8 cellular contexts compared by ENCODE assay signal in genomic region chr3:107525954-107526305, GRCh38. TPM values are rescaled to one million over a fixed set of nuclear protein-coding genes. Genes with fewer than 3 reads are reported as not detected.
DNase-seq lines count a peak whose midpoint lies in the region; ATAC-seq and TF ChIP-seq lines count a peak whose summit lies in the region.

No MANE protein-coding gene starts in this region.

- H3K36me3 Mint-ChIP-seq in HFFc6 (ENCODE audit: low read depth), result 0 out of 2 replicates have a peak, but pooled peaks cover 8% of the 10 kb centered on the region
- H3K36me3 Mint-ChIP-seq in activated CD8-positive, alpha-beta T cell treated with anti-CD3 and anti-CD28 coated beads, Interleukin-2, amount 10 ng/mL, durations not matched to agents 7 days and 5 days (ENCODE audit: low read depth), result peaks cover 18% of the 10 kb centered on the region
- H3K36me3 Mint-ChIP-seq in stimulated activated effector memory CD8-positive, alpha-beta T cell treated with anti-CD3 and anti-CD28 coated beads, Interleukin-12 subunit alpha, Interleukin-12 subunit beta, amount 100 ng/mL, for 72 hours, result peaks cover 27% of the 10 kb centered on the region

- H3K4me3 Mint-ChIP-seq in HFFc6, result peak overlapping the region; percentile 98
- H3K4me3 Mint-ChIP-seq in activated CD8-positive, alpha-beta T cell treated with anti-CD3 and anti-CD28 coated beads, Interleukin-2, amount 10 ng/mL, durations not matched to agents 7 days and 5 days, result peak overlapping the region; percentile 84
- H3K4me3 Mint-ChIP-seq in stimulated activated effector memory CD8-positive, alpha-beta T cell treated with anti-CD3 and anti-CD28 coated beads, Interleukin-12 subunit alpha, Interleukin-12 subunit beta, amount 100 ng/mL, for 72 hours, result peak overlapping the region; percentile 99

- CTCF ChIA-PET in activated CD8-positive, alpha-beta T cell treated with anti-CD3 and anti-CD28 coated beads, Interleukin-2, amount 10 ng/mL, durations not matched to agents 7 days and 5 days (lab: Charles Lee), result no interaction called here

- H3K9me3 ChIP-seq in iPS-15b (ENCODE audit: control insufficient read depth, insufficient read depth, low read length), result no peaks in the 10 kb centered on the region

- TF ChIP-seq CTCF in HFFc6 (IDR thresholded peaks at IDR 0.05), result no peak

- no peak for ATAC-seq in activated CD8-positive, alpha-beta T cell treated with anti-CD3 and anti-CD28 coated beads, Interleukin-2, amount 10 ng/mL, durations not matched to agents 7 days and 5 days
- no peak for ATAC-seq in stimulated activated effector memory CD8-positive, alpha-beta T cell treated with anti-CD3 and anti-CD28 coated beads, Interleukin-12 subunit alpha, Interleukin-12 subunit beta, amount 100 ng/mL, for 72 hours

- H3K4me1 Mint-ChIP-seq in HFFc6 (ENCODE audit: low read depth), result peaks cover 30% of the 10 kb centered on the region
- H3K4me1 Mint-ChIP-seq in activated CD8-positive, alpha-beta T cell treated with anti-CD3 and anti-CD28 coated beads, Interleukin-2, amount 10 ng/mL, durations not matched to agents 7 days and 5 days (ENCODE audit: low read depth), result peaks cover 26% of the 10 kb centered on the region
- H3K4me1 Mint-ChIP-seq in stimulated activated effector memory CD8-positive, alpha-beta T cell treated with anti-CD3 and anti-CD28 coated beads, Interleukin-12 subunit alpha, Interleukin-12 subunit beta, amount 100 ng/mL, for 72 hours, result peaks cover 19% of the 10 kb centered on the region

- DNase-seq in HFFc6, result no peak
- no peak for DNase-seq in activated CD8-positive, alpha-beta T cell treated with anti-CD3 and anti-CD28 coated beads, Interleukin-2, amount 10 ng/mL, durations not matched to agents 7 days and 5 days
- DNase-seq in stimulated activated effector memory CD8-positive, alpha-beta T cell treated with anti-CD3 and anti-CD28 coated beads, Interleukin-12 subunit alpha, Interleukin-12 subunit beta, amount 100 ng/mL, for 72 hours (ENCODE audit: low spot score in 2 of 2), result no peak
- DNase-seq in NCI-H2081 treated with DMSO at 0.1 percent for 48 hours (lab: John Stamatoyannopoulos, UW), result no peak
- DNase-seq in NCI-H146 (lab: John Stamatoyannopoulos, UW), result no peak
- no peak for DNase-seq in NOMO-1 (lab: John Stamatoyannopoulos, UW; ENCODE audit: unreplicated experiment in 2 of 2)
- DNase-seq in T1000 (lab: John Stamatoyannopoulos, UW), result no peak

- peak overlapping the region; percentile 56 for H3K9ac ChIP-seq in iPS-15b (ENCODE audit: low read depth, low read length)

- peak overlapping the region; percentile 62 for H3K4me3 ChIP-seq in iPS-15b (ENCODE audit: low read depth, low read length)

- H3K27ac Mint-ChIP-seq in HFFc6, result peak overlapping the region; percentile 88
- H3K27ac Mint-ChIP-seq in activated CD8-positive, alpha-beta T cell treated with anti-CD3 and anti-CD28 coated beads, Interleukin-2, amount 10 ng/mL, durations not matched to agents 7 days and 5 days, result no peak overlapping the region
- H3K27ac Mint-ChIP-seq in stimulated activated effector memory CD8-positive, alpha-beta T cell treated with anti-CD3 and anti-CD28 coated beads, Interleukin-12 subunit alpha, Interleukin-12 subunit beta, amount 100 ng/mL, for 72 hours, result peak overlapping the region; percentile 94

- H3K36me3 ChIP-seq in iPS-15b (ENCODE audit: control insufficient read depth, insufficient read depth, low read length), result no peaks in the 10 kb centered on the region

- POLR2A ChIA-PET in activated CD8-positive, alpha-beta T cell treated with anti-CD3 and anti-CD28 coated beads, Interleukin-2, amount 10 ng/mL, durations not matched to agents 7 days and 5 days (lab: Charles Lee), result no interaction called here

- no peaks in the 10 kb centered on the region for H3K9me3 Mint-ChIP-seq in HFFc6
- no peaks in the 10 kb centered on the region for H3K9me3 Mint-ChIP-seq in activated CD8-positive, alpha-beta T cell treated with anti-CD3 and anti-CD28 coated beads, Interleukin-2, amount 10 ng/mL, durations not matched to agents 7 days and 5 days (ENCODE audit: insufficient read depth)
- H3K9me3 Mint-ChIP-seq in stimulated activated effector memory CD8-positive, alpha-beta T cell treated with anti-CD3 and anti-CD28 coated beads, Interleukin-12 subunit alpha, Interleukin-12 subunit beta, amount 100 ng/mL, for 72 hours, result no peaks in the 10 kb centered on the region

- H3K27me3 Mint-ChIP-seq in HFFc6 (ENCODE audit: insufficient read depth), result no peaks in the 10 kb centered on the region; the same call in 1 of the 2 replicates
- H3K27me3 Mint-ChIP-seq in activated CD8-positive, alpha-beta T cell treated with anti-CD3 and anti-CD28 coated beads, Interleukin-2, amount 10 ng/mL, durations not matched to agents 7 days and 5 days (ENCODE audit: low read depth), result peaks cover 2% of the 10 kb centered on the region

- H3K4me1 ChIP-seq in iPS-15b (ENCODE audit: control insufficient read depth, insufficient read depth, low read length), result peaks cover 3% of the 10 kb centered on the region

- peaks cover 6% of the 10 kb centered on the region for H3K27me3 ChIP-seq in iPS-15b (ENCODE audit: control insufficient read depth, insufficient read depth, low read length)

RNA-seq across cellular contexts. Expression of gene BBX, which starts 3.2 kb away (rescaled TPM):
- total RNA-seq in HFFc6 (2021; fragmentation: NEBNext Ultra II Directional; extraction: Animal tissue kit (Norgen Biotek cat#: 25700)), result 10 to 100 TPM; 40.6 to 50.3 (median 46.4) TPM
- total RNA-seq in activated CD8-positive, alpha-beta T cell treated with anti-CD3 and anti-CD28 coated beads, Interleukin-2, amount 10 ng/mL, durations not matched to agents 7 days and 5 days, result 10 to 100 TPM; 27.3 to 30.1 TPM
